Comparison of ENCODE assay signal across 4 cellular contexts in the genomic region with DNA sequence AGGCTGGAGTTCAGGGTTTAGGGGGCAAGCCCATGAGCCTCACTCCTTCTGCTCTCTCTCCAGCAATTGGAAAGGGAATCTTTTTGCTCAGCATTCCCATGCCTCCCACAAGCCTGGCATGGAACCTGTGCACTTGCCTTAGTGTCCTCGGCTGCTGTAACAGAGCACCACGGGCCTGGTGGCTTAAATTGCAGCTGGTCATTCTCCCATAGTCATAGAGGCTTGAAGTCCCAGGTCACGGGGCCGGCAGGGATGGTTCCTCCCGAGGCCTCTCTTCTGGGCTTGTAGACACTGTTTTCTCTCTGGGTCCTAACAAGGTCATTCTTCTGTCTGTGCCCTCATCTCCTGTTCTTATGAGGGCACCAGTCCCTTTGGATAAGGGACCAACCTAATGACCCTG. TPM values are rescaled to one million over a fixed set of nuclear protein-coding genes. Genes with fewer than 3 reads are reported as not detected.
"Had no signal": no experiment of that assay in that cellular context is flagged by ENCODE, and none has a peak within 500 bp of the region (broad histone marks: within the 10 kb centered on the region; RNA-seq: fewer than 3 reads in every experiment).

No MANE protein-coding gene starts in this region.

- ATAC-seq: GM12878 had no signal

- H3K4me3 ChIP-seq: GM12878 had no signal

- DNase-seq: GDM1, GF-D8 had no signal

RNA-seq across cellular contexts. Expression of a gene that starts 56.2 kb away (rescaled TPM):
- total RNA-seq: G401, GM12878 had no signal

RNA-seq across cellular contexts. Expression of a gene that starts 57.2 kb away (rescaled TPM):
- total RNA-seq: G401, GM12878 had no signal
